9 cellular contexts compared by ENCODE assay signal in genomic region chr17:7132511-7133094, GRCh38. TPM values are rescaled to one million over a fixed set of nuclear protein-coding genes. Genes with fewer than 3 reads are reported as not detected.
DNase-seq lines count a peak whose midpoint lies in the region; ATAC-seq, FAIRE-seq and TF ChIP-seq lines count a peak whose summit lies in the region.
"Had no signal": no experiment of that assay in that cellular context is flagged by ENCODE, and none has a peak within 500 bp of the region (broad histone marks: within the 10 kb centered on the region; RNA-seq: fewer than 3 reads in every experiment).

No MANE protein-coding gene starts in this region.

- H3K9me3 Mint-ChIP-seq in naive B cell: no peaks in the 10 kb centered on the region

- peak; percentile 88 to 90 for ATAC-seq in naive B cell (ENCODE audit: low read depth in 2 of 2)

- H3K4me1 Mint-ChIP-seq in naive B cell: peaks cover 30 to 43% (median 35%) of the 10 kb centered on the region in 3 donors

- no peak overlapping the region for H3K4me3 ChIP-seq in foreskin fibroblast (ENCODE audit: low read depth in 1 of 2, low read length in 2 of 2)

- peak; percentile 21 for DNase-seq in NCI-H345 (lab: John Stamatoyannopoulos, UW)
- DNase-seq in NCI-H345 treated with DMSO at 0.1 percent for 48 hours (lab: John Stamatoyannopoulos, UW; ENCODE audit: unreplicated experiment): no peak
- DNase-seq in NOMO-1 treated with DMSO at 0.1 percent for 48 hours (lab: John Stamatoyannopoulos, UW; ENCODE audit: unreplicated experiment): peak; percentile 78
- DNase-seq in activated naive CD4-positive, alpha-beta T cell treated with anti-CD3 and anti-CD28 coated beads, Interleukin-2, amount 50 U/mL, for 16 hours: peak; percentile 62
- peak; percentile 92 for DNase-seq in naive B cell
- no peak for DNase-seq in HTR-8/SVneo (ENCODE audit: insufficient read length, low spot score)
- DNase-seq in foreskin fibroblast: no peak
- DNase-seq in DMS 273 (lab: John Stamatoyannopoulos, UW; ENCODE audit: unreplicated experiment): no peak

- peak overlapping the region; percentile 97 to 100 (median 100) for H3K27ac Mint-ChIP-seq in naive B cell

- peak overlapping the region; percentile 34 to 92 (median 78) for H3K4me3 Mint-ChIP-seq in naive B cell

- H3K36me3 Mint-ChIP-seq in naive B cell: no peaks in the 10 kb centered on the region

- H3K27me3 Mint-ChIP-seq in naive B cell: peaks cover 0 to 11% (median 7%) of the 10 kb centered on the region in 3 donors

- no peak for FAIRE-seq in HTR-8/SVneo (lab: Jason Lieb, UNC)

- TF ChIP-seq CTCF in foreskin fibroblast (IDR thresholded peaks at IDR 0.05; ENCODE audit: low read depth, low read length): no peak

RNA-seq across cellular contexts. Expression of gene ASGR2, which starts 18.0 kb away (rescaled TPM):
- polyA plus RNA-seq in naive B cell (ENCODE audit: low read depth in 6 of 6): not detected
- polyA plus RNA-seq: neural cell had no signal

RNA-seq across cellular contexts. Expression of gene ASGR1, which starts 46.6 kb away (rescaled TPM):
- polyA plus RNA-seq in naive B cell (ENCODE audit: low read depth in 6 of 6): under 1 TPM in 1 of 6 donors, not detected in 5; 0.19 TPM

RNA-seq across cellular contexts. Expression of gene CLEC10A, which starts 52.6 kb away (rescaled TPM):
- under 1 TPM in 1 of 6 donors, not detected in 5; 0.82 TPM for polyA plus RNA-seq in naive B cell (ENCODE audit: low read depth in 6 of 6)
- polyA plus RNA-seq: neural cell had no signal

Comparison
In these comparisons a context has a peak if more than half of its experiments do, and no peak if none do; other contexts are left out.
1. DNase-seq: peak in NCI-H345 (single experiment), NOMO-1 treated with DMSO at 0.1 percent for 48 hours (single experiment), activated naive CD4-positive, alpha-beta T cell treated with anti-CD3 and anti-CD28 coated beads, Interleukin-2, amount 50 U/mL, for 16 hours (single experiment) and naive B cell (single experiment); none in NCI-H345 treated with DMSO at 0.1 percent for 48 hours (single experiment), HTR-8/SVneo (single experiment), foreskin fibroblast (0 of 2) and DMS 273 (single experiment).